10 cellular contexts compared by ENCODE assay signal in the genomic region with DNA sequence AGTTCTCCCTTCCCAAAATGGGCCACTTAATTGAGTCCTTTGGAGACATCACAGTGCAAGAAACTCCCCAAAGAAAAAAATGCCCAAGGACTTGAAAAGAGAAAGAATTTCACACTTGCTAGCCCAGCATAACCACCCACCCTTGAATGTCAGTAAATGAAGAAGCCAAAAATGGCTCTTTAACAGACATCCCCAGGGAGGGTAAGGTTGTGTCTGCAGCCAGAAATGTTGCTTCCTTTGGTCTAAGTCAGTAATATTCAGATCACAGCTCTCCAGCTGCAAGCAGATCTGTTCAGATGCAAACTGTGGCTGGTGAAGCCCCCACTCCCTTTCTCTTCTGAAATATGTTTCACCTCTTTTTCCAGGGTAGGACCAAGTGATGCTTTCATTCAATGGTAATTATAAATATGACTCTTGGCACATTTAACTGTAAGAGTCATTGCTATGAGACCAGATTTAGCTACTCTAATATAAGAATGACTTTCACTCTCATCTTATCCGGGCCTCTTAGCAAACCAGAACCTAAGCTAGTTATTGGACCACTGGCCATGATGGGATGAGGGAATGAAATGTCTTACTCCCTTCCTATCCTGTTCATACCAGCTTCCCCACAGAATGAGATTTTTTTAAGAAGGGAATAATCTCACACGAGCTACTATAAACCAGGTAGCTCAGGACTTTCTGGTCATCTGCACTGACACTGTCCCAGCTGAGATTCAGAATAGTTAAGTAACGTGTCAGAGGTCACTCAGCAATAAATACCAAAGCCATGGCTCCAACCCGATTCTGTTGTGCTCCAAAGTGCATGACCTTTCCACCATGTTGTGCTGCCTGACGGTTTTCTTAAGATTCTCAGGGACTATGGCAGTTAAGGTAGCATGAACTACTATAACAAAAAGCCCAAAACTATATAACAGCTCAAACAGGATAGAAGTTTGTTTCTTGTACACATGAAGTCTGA.
DNase-seq lines count a peak whose midpoint lies in the region; ATAC-seq lines count a peak whose summit lies in the region.
"Had no signal": no experiment of that assay in that cellular context is flagged by ENCODE, and none has a peak within 500 bp of the region (broad histone marks: within the 10 kb centered on the region; RNA-seq: fewer than 3 reads in every experiment).

No MANE protein-coding gene starts in this region.

- H3K9me3 Mint-ChIP-seq in activated naive CD4-positive, alpha-beta T cell treated with anti-CD3 and anti-CD28 coated beads, Interleukin-2, amount 50 U/mL, for 72 hours = peaks cover 0 to 5% of the 10 kb centered on the region in 2 donors
- no peaks in the 10 kb centered on the region for H3K9me3 Mint-ChIP-seq in stimulated activated naive CD8-positive, alpha-beta T cell treated with anti-CD3 and anti-CD28 coated beads, Interleukin-15, amount 100 ng/mL, for 72 hours

- DNase-seq in activated naive CD4-positive, alpha-beta T cell treated with anti-CD3 and anti-CD28 coated beads, Interleukin-2, amount 50 U/mL, for 72 hours (ENCODE audit: low spot score in 2 of 2) = no peak
- no peak for DNase-seq in activated naive CD4-positive, alpha-beta T cell (lab: John Stamatoyannopoulos, UW)
- DNase-seq in T-helper 17 cell (no peak), GF-D8 (lab: John Stamatoyannopoulos, UW) (no peak), NCI-H2081 treated with DMSO at 0.1 percent for 48 hours (lab: John Stamatoyannopoulos, UW) (no peak)
- DNase-seq in stimulated activated naive CD8-positive, alpha-beta T cell treated with anti-CD3 and anti-CD28 coated beads, Interleukin-15, amount 100 ng/mL, for 72 hours = no peak
- no peak for DNase-seq in NK-92 treated with Interleukin-12 subunit alpha and Interleukin-12 subunit beta, amount 100 ng/mL, for 24 hours (lab: John Stamatoyannopoulos, UW)
- DNase-seq: aorta, NCI-H1436 treated with DMSO at 0.1 percent for 48 hours had no signal

- ATAC-seq in activated naive CD4-positive, alpha-beta T cell treated with anti-CD3 and anti-CD28 coated beads, Interleukin-2, amount 50 U/mL, for 72 hours = peak; percentile 41 to 49
- peak; percentile 72 for ATAC-seq in HG02884 (IDR thresholded peaks at IDR 0.05; ENCODE audit: unreplicated experiment)
- ATAC-seq in T-helper 17 cell = no peak
- peak; percentile 43 for ATAC-seq in stimulated activated naive CD8-positive, alpha-beta T cell treated with anti-CD3 and anti-CD28 coated beads, Interleukin-15, amount 100 ng/mL, for 72 hours

- H3K9me3 ChIP-seq in T-helper 17 cell (ENCODE audit: control insufficient read depth, low read length, poor library complexity, severe bottlenecking) = no peaks in the 10 kb centered on the region

- H3K36me3 Mint-ChIP-seq in activated naive CD4-positive, alpha-beta T cell treated with anti-CD3 and anti-CD28 coated beads, Interleukin-2, amount 50 U/mL, for 72 hours = peaks cover 0 to 14% of the 10 kb centered on the region in 2 donors
- H3K36me3 Mint-ChIP-seq in T-helper 17 cell (ENCODE audit: low read depth) = no peaks in the 10 kb centered on the region

- peaks cover 32% of the 10 kb centered on the region for H3K4me1 Mint-ChIP-seq in T-helper 17 cell
- H3K4me1 Mint-ChIP-seq in stimulated activated naive CD8-positive, alpha-beta T cell treated with anti-CD3 and anti-CD28 coated beads, Interleukin-15, amount 100 ng/mL, for 72 hours = peaks cover 51% of the 10 kb centered on the region

- H3K27ac Mint-ChIP-seq in activated naive CD4-positive, alpha-beta T cell treated with anti-CD3 and anti-CD28 coated beads, Interleukin-2, amount 50 U/mL, for 72 hours = no peak overlapping the region
- peak overlapping the region; percentile 45 for H3K27ac Mint-ChIP-seq in T-helper 17 cell
- H3K27ac Mint-ChIP-seq in stimulated activated naive CD8-positive, alpha-beta T cell treated with anti-CD3 and anti-CD28 coated beads, Interleukin-15, amount 100 ng/mL, for 72 hours = no peak overlapping the region

- no peak overlapping the region for H3K4me3 Mint-ChIP-seq in T-helper 17 cell
- no peak overlapping the region for H3K4me3 Mint-ChIP-seq in stimulated activated naive CD8-positive, alpha-beta T cell treated with anti-CD3 and anti-CD28 coated beads, Interleukin-15, amount 100 ng/mL, for 72 hours

- H3K27me3 Mint-ChIP-seq in T-helper 17 cell = no peaks in the 10 kb centered on the region
- H3K27me3 Mint-ChIP-seq in stimulated activated naive CD8-positive, alpha-beta T cell treated with anti-CD3 and anti-CD28 coated beads, Interleukin-15, amount 100 ng/mL, for 72 hours = no peaks in the 10 kb centered on the region
